1 cellular context compared by ENCODE assay signal in the genomic region with DNA sequence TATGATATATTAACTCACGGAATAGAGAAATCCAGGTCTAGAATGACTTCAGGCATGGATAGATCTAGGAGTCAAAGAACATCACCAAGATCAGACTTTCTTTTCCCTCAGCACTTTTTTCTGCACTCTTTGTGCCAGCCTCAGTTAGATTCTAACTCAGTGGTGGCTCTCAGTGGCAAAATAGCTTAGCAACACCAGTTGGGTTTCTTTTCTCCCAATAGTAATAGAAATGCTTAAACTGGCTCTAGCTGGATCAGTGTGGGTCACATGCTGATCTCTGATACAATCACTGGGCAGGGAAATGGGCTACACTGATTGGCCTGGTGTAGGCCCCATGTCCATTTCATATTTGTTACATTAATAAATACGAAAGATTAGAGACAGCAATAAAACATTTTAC.
TF ChIP-seq lines count a peak whose summit lies in the region.

No MANE protein-coding gene starts in this region.

TF ChIP-seq in GM23338, 12 proteins besides CTCF, POLR2A, EP300 and RAD21 (continued from another document):
- TF ChIP-seq, protein P1, sequence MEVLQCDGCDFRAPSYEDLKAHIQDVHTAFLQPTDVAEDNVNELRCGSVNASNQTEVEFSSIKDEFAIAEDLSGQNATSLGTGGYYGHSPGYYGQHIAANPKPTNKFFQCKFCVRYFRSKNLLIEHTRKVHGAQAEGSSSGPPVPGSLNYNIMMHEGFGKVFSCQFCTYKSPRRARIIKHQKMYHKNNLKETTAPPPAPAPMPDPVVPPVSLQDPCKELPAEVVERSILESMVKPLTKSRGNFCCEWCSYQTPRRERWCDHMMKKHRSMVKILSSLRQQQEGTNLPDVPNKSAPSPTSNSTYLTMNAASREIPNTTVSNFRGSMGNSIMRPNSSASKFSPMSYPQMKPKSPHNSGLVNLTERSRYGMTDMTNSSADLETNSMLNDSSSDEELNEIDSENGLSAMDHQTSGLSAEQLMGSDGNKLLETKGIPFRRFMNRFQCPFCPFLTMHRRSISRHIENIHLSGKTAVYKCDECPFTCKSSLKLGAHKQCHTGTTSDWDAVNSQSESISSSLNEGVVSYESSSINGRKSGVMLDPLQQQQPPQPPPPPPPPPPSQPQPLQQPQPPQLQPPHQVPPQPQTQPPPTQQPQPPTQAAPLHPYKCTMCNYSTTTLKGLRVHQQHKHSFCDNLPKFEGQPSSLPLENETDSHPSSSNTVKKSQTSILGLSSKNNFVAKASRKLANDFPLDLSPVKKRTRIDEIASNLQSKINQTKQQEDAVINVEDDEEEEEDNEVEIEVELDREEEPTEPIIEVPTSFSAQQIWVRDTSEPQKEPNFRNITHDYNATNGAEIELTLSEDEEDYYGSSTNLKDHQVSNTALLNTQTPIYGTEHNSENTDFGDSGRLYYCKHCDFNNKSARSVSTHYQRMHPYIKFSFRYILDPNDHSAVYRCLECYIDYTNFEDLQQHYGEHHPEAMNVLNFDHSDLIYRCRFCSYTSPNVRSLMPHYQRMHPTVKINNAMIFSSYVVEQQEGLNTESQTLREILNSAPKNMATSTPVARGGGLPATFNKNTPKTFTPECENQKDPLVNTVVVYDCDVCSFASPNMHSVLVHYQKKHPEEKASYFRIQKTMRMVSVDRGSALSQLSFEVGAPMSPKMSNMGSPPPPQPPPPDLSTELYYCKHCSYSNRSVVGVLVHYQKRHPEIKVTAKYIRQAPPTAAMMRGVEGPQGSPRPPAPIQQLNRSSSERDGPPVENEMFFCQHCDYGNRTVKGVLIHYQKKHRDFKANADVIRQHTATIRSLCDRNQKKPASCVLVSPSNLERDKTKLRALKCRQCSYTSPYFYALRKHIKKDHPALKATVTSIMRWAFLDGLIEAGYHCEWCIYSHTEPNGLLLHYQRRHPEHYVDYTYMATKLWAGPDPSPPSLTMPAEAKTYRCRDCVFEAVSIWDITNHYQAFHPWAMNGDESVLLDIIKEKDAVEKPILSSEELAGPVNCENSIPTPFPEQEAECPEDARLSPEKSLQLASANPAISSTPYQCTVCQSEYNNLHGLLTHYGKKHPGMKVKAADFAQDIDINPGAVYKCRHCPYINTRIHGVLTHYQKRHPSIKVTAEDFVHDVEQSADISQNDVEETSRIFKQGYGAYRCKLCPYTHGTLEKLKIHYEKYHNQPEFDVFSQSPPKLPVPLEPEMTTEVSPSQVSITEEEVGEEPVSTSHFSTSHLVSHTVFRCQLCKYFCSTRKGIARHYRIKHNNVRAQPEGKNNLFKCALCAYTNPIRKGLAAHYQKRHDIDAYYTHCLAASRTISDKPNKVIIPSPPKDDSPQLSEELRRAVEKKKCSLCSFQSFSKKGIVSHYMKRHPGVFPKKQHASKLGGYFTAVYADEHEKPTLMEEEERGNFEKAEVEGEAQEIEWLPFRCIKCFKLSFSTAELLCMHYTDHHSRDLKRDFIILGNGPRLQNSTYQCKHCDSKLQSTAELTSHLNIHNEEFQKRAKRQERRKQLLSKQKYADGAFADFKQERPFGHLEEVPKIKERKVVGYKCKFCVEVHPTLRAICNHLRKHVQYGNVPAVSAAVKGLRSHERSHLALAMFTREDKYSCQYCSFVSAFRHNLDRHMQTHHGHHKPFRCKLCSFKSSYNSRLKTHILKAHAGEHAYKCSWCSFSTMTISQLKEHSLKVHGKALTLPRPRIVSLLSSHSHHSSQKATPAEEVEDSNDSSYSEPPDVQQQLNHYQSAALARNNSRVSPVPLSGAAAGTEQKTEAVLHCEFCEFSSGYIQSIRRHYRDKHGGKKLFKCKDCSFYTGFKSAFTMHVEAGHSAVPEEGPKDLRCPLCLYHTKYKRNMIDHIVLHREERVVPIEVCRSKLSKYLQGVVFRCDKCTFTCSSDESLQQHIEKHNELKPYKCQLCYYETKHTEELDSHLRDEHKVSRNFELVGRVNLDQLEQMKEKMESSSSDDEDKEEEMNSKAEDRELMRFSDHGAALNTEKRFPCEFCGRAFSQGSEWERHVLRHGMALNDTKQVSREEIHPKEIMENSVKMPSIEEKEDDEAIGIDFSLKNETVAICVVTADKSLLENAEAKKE (CRISPR knock-in tag; IDR thresholded peaks at IDR 0.05), result no peak
- TF ChIP-seq CREB1 (CRISPR knock-in tag; IDR thresholded peaks at IDR 0.05; ENCODE audit: low read depth) (no peak), NANOG (IDR thresholded peaks at IDR 0.05; ENCODE audit: borderline replicate concordance) (no peak), ZNF331 (CRISPR knock-in tag; IDR thresholded peaks at IDR 0.05; ENCODE audit: low read depth) (no peak)
- TF ChIP-seq, protein P2, sequence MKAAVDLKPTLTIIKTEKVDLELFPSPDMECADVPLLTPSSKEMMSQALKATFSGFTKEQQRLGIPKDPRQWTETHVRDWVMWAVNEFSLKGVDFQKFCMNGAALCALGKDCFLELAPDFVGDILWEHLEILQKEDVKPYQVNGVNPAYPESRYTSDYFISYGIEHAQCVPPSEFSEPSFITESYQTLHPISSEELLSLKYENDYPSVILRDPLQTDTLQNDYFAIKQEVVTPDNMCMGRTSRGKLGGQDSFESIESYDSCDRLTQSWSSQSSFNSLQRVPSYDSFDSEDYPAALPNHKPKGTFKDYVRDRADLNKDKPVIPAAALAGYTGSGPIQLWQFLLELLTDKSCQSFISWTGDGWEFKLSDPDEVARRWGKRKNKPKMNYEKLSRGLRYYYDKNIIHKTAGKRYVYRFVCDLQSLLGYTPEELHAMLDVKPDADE (IDR thresholded peaks at IDR 0.05), result no peak
- TF ChIP-seq, protein P3, sequence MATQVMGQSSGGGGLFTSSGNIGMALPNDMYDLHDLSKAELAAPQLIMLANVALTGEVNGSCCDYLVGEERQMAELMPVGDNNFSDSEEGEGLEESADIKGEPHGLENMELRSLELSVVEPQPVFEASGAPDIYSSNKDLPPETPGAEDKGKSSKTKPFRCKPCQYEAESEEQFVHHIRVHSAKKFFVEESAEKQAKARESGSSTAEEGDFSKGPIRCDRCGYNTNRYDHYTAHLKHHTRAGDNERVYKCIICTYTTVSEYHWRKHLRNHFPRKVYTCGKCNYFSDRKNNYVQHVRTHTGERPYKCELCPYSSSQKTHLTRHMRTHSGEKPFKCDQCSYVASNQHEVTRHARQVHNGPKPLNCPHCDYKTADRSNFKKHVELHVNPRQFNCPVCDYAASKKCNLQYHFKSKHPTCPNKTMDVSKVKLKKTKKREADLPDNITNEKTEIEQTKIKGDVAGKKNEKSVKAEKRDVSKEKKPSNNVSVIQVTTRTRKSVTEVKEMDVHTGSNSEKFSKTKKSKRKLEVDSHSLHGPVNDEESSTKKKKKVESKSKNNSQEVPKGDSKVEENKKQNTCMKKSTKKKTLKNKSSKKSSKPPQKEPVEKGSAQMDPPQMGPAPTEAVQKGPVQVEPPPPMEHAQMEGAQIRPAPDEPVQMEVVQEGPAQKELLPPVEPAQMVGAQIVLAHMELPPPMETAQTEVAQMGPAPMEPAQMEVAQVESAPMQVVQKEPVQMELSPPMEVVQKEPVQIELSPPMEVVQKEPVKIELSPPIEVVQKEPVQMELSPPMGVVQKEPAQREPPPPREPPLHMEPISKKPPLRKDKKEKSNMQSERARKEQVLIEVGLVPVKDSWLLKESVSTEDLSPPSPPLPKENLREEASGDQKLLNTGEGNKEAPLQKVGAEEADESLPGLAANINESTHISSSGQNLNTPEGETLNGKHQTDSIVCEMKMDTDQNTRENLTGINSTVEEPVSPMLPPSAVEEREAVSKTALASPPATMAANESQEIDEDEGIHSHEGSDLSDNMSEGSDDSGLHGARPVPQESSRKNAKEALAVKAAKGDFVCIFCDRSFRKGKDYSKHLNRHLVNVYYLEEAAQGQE (IDR thresholded peaks at IDR 0.05; ENCODE audit: unreplicated experiment), result no peak
